29 cellular contexts compared by ENCODE assay signal in genomic region chr1:14010431-14010830, GRCh38.
"Had no signal": no experiment of that assay in that cellular context is flagged by ENCODE, and none has a peak within 500 bp of the region (broad histone marks: within the 10 kb centered on the region; RNA-seq: fewer than 3 reads in every experiment).

No MANE protein-coding gene starts in this region.

- H3K9me3 ChIP-seq: adrenal gland had no signal

- H3K27ac ChIP-seq: adrenal gland, body of pancreas, esophagus muscularis mucosa, gastroesophageal sphincter had no signal

- DNase-seq: activated CD4-positive, alpha-beta memory T cell treated with anti-CD3 and anti-CD28 coated beads for 36 hours; activated CD4-positive, alpha-beta T cell treated with anti-CD3 and anti-CD28 coated beads for 36 hours; activated CD4-positive, alpha-beta T cell treated with anti-CD3 and anti-CD28 coated beads, Interleukin-2, amount 10 ng/mL, durations not matched to agents 24 days and 14 days; activated CD4-positive, CD25-positive, alpha-beta regulatory T cell; activated CD4-positive, CD25-positive, alpha-beta regulatory T cell treated with anti-CD3 and anti-CD28 coated beads, Interleukin-2, amount 50 U/mL, for 72 hours; activated CD8-positive, alpha-beta memory T cell treated with anti-CD3 and anti-CD28 coated beads, Interleukin-2, amount 10 ng/mL, durations not matched to agents 7 days and 5 days; activated CD8-positive, alpha-beta memory T cell treated with anti-CD3 and anti-CD28 coated beads, Interleukin-2, amount 50 U/mL, for 4 hours; activated CD8-positive, alpha-beta T cell treated with anti-CD3 and anti-CD28 coated beads, Interleukin-2, amount 10 ng/mL, durations not matched to agents 7 days and 5 days; activated effector memory CD4-positive, alpha-beta T cell treated with anti-CD3 and anti-CD28 coated beads, Interleukin-2, amount 50 U/mL, for 16 hours; activated naive CD4-positive, alpha-beta T cell treated with anti-CD3 and anti-CD28 coated beads for 36 hours; activated naive CD8-positive, alpha-beta T cell treated with anti-CD3 and anti-CD28 coated beads for 36 hours; activated naive CD8-positive, alpha-beta T cell treated with anti-CD3 and anti-CD28 coated beads, Interleukin-2, amount 50 U/mL, for 24 hours; activated T-cell treated with anti-CD3 and anti-CD28 coated beads, Interleukin-2, amount 50 U/mL, for 1 hour; activated T-cell treated with anti-CD3 and anti-CD28 coated beads, Interleukin-2, amount 50 U/mL, for 48 hours; adrenal gland; amygdala; aorta; body of pancreas; caudate nucleus; cortex of kidney; dermis blood vessel endothelial cell; effector CD4-positive, alpha-beta T cell; effector memory CD8-positive, alpha-beta T cell; erythroblast; foreskin melanocyte; head of caudate nucleus; T-helper 2 cell had no signal

- H3K4me1 ChIP-seq: adrenal gland, body of pancreas, esophagus muscularis mucosa, gastroesophageal sphincter had no signal

- H3K36me3 ChIP-seq: adrenal gland, esophagus muscularis mucosa, gastroesophageal sphincter had no signal

- H3K27me3 ChIP-seq: adrenal gland, body of pancreas, esophagus muscularis mucosa, gastroesophageal sphincter had no signal

- H3K4me3 ChIP-seq: adrenal gland, body of pancreas, esophagus muscularis mucosa, gastroesophageal sphincter had no signal

- ATAC-seq: activated CD4-positive, alpha-beta T cell treated with anti-CD3 and anti-CD28 coated beads for 36 hours; activated CD8-positive, alpha-beta memory T cell treated with anti-CD3 and anti-CD28 coated beads, Interleukin-2, amount 10 ng/mL, durations not matched to agents 7 days and 5 days; activated CD8-positive, alpha-beta T cell treated with anti-CD3 and anti-CD28 coated beads, Interleukin-2, amount 10 ng/mL, durations not matched to agents 7 days and 5 days; activated naive CD8-positive, alpha-beta T cell treated with anti-CD3 and anti-CD28 coated beads, Interleukin-2, amount 50 U/mL, for 24 hours; body of pancreas; effector memory CD8-positive, alpha-beta T cell; gastroesophageal sphincter had no signal
